ENCODE assay signal across 26 cellular contexts in genomic region chrX:15055146-15055930, GRCh38.
DNase-seq lines count a peak whose midpoint lies in the region; ATAC-seq, FAIRE-seq and TF ChIP-seq lines count a peak whose summit lies in the region.
"Had no signal": no experiment of that assay in that cellular context is flagged by ENCODE, and none has a peak within 500 bp of the region (broad histone marks: within the 10 kb centered on the region; RNA-seq: fewer than 3 reads in every experiment).

No MANE protein-coding gene starts in this region.

- no peak overlapping the region for H3K4me3 Mint-ChIP-seq in activated naive CD4-positive, alpha-beta T cell treated with anti-CD3 and anti-CD28 coated beads, Interleukin-2, amount 10 ng/mL, durations not matched to agents 7 days and 5 days
- H3K4me3 Mint-ChIP-seq: activated B cell treated with CpG ODN at 0.5 μM for 24 hours; activated CD4-positive, alpha-beta memory T cell treated with anti-CD3 and anti-CD28 coated beads, Interleukin-2, amount 10 ng/mL, durations not matched to agents 7 days and 5 days; T-helper 2 cell treated with Interferon-gamma antibody and Interleukin-4, amounts not matched to agents 5 μg/mL and 100 μg/mL, for 36 hours had no signal

- FAIRE-seq in RCC 7860 (lab: Jason Lieb, UNC) (no peak), urothelium cell line (lab: Jason Lieb, UNC) (no peak)

- no peak overlapping the region for H3K4me3 ChIP-seq in foreskin fibroblast (ENCODE audit: low read depth in 1 of 2, low read length in 2 of 2)
- H3K4me3 ChIP-seq: SK-N-MC, stomach, upper lobe of right lung had no signal

- TF ChIP-seq CTCF in foreskin fibroblast (IDR thresholded peaks at IDR 0.05; ENCODE audit: low read depth, low read length) = no peak

- H3K36me3 Mint-ChIP-seq in activated naive CD4-positive, alpha-beta T cell treated with anti-CD3 and anti-CD28 coated beads, Interleukin-2, amount 10 ng/mL, durations not matched to agents 7 days and 5 days = no peaks in the 10 kb centered on the region

- CTCF ChIA-PET in activated naive CD4-positive, alpha-beta T cell treated with anti-CD3 and anti-CD28 coated beads, Interleukin-2, amount 10 ng/mL, durations not matched to agents 7 days and 5 days (lab: Charles Lee) = no interaction called here

- no peaks in the 10 kb centered on the region for H3K9me3 Mint-ChIP-seq in activated naive CD4-positive, alpha-beta T cell treated with anti-CD3 and anti-CD28 coated beads, Interleukin-2, amount 10 ng/mL, durations not matched to agents 7 days and 5 days
- H3K9me3 Mint-ChIP-seq: activated B cell treated with CpG ODN at 0.5 μM for 24 hours; activated CD4-positive, alpha-beta memory T cell treated with anti-CD3 and anti-CD28 coated beads, Interleukin-2, amount 10 ng/mL, durations not matched to agents 7 days and 5 days; T-helper 2 cell treated with Interferon-gamma antibody and Interleukin-4, amounts not matched to agents 5 μg/mL and 100 μg/mL, for 36 hours had no signal

- no peaks in the 10 kb centered on the region for H3K27me3 Mint-ChIP-seq in activated naive CD4-positive, alpha-beta T cell treated with anti-CD3 and anti-CD28 coated beads, Interleukin-2, amount 10 ng/mL, durations not matched to agents 7 days and 5 days
- H3K27me3 Mint-ChIP-seq: activated B cell treated with CpG ODN at 0.5 μM for 24 hours; activated CD4-positive, alpha-beta memory T cell treated with anti-CD3 and anti-CD28 coated beads, Interleukin-2, amount 10 ng/mL, durations not matched to agents 7 days and 5 days had no signal

- no peak for ATAC-seq in GM21360 (IDR thresholded peaks at IDR 0.05; ENCODE audit: unreplicated experiment)
- ATAC-seq: left ventricle myocardium superior, upper lobe of right lung had no signal

- no peak for DNase-seq in activated naive CD4-positive, alpha-beta T cell treated with anti-CD3 and anti-CD28 coated beads, Interleukin-2, amount 10 ng/mL, durations not matched to agents 7 days and 5 days
- DNase-seq in activated naive CD4-positive, alpha-beta T cell treated with Interleukin-2 at 50 U/mL for 16 hours = no peak
- peak; percentile 3 for DNase-seq in RCC 7860 (ENCODE audit: low spot score)
- peak; percentile 2 to 25 for DNase-seq in foreskin fibroblast
- DNase-seq in urothelium cell line (ENCODE audit: low spot score) = peak; percentile 2
- no peak for DNase-seq in middle frontal gyrus (ENCODE audit: extremely low spot score, low spot score)
- no peak for DNase-seq in putamen (ENCODE audit: low spot score)
- DNase-seq: 8988T; activated B cell treated with CpG ODN at 0.5 μM for 24 hours; activated CD4-positive, alpha-beta memory T cell treated with anti-CD3 and anti-CD28 coated beads, Interleukin-2, amount 10 ng/mL, durations not matched to agents 7 days and 5 days; aorta; DMS153; effector memory CD4-positive, alpha-beta T cell; H7; head of caudate nucleus; Karpas-422; left ventricle myocardium superior; NCI-H1048; NCI-H2029; NCI-H345; stimulated activated CD4-positive, alpha-beta T cell treated with anti-CD3 and anti-CD28 coated beads, Interleukin-4, amount 100 ng/mL, for 1 hour; stomach; upper lobe of right lung had no signal

- H3K27ac Mint-ChIP-seq in activated naive CD4-positive, alpha-beta T cell treated with anti-CD3 and anti-CD28 coated beads, Interleukin-2, amount 10 ng/mL, durations not matched to agents 7 days and 5 days = peak overlapping the region; percentile 14
- H3K27ac Mint-ChIP-seq: activated B cell treated with CpG ODN at 0.5 μM for 24 hours; activated CD4-positive, alpha-beta memory T cell treated with anti-CD3 and anti-CD28 coated beads, Interleukin-2, amount 10 ng/mL, durations not matched to agents 7 days and 5 days; T-helper 2 cell treated with Interferon-gamma antibody and Interleukin-4, amounts not matched to agents 5 μg/mL and 100 μg/mL, for 36 hours had no signal

- H3K4me1 Mint-ChIP-seq in activated naive CD4-positive, alpha-beta T cell treated with anti-CD3 and anti-CD28 coated beads, Interleukin-2, amount 10 ng/mL, durations not matched to agents 7 days and 5 days = no peaks in the 10 kb centered on the region
- H3K4me1 Mint-ChIP-seq: activated B cell treated with CpG ODN at 0.5 μM for 24 hours; activated CD4-positive, alpha-beta memory T cell treated with anti-CD3 and anti-CD28 coated beads, Interleukin-2, amount 10 ng/mL, durations not matched to agents 7 days and 5 days had no signal

Comparison
In these comparisons a context has a peak if more than half of its experiments do, and no peak if none do; other contexts are left out.
1. DNase-seq: peak in RCC 7860 (single experiment), foreskin fibroblast (2 of 2) and urothelium cell line (single experiment); none in activated naive CD4-positive, alpha-beta T cell treated with anti-CD3 and anti-CD28 coated beads, Interleukin-2, amount 10 ng/mL, durations not matched to agents 7 days and 5 days (single experiment), activated naive CD4-positive, alpha-beta T cell treated with Interleukin-2 at 50 U/mL for 16 hours (single experiment), middle frontal gyrus (single experiment) and putamen (single experiment).